Comparison of ENCODE assay signal across 1 cellular context in the genomic region with DNA sequence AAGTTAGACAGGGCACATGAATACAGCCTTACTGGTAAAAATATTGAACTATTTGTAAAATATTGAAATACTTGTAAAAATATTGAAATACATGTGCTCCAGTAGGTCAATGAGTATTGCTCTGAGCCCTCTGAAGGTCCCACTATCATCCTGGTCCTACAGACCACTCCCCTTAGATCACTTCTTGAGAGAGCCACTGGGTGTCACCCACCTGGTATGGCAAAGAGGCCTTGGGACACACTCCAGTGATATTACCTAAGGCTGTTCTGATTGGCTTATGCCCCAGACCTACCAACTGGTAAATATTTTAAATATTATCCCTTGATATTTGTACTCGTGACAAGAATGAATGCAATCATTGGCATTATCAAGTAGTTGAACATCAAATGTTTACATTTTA.
TF ChIP-seq lines count a peak whose summit lies in the region.

No MANE protein-coding gene starts in this region.

TF ChIP-seq in WTC11, 78 proteins besides CTCF, POLR2A, EP300 and RAD21 (continued from another document):
- TF ChIP-seq, protein P1, sequence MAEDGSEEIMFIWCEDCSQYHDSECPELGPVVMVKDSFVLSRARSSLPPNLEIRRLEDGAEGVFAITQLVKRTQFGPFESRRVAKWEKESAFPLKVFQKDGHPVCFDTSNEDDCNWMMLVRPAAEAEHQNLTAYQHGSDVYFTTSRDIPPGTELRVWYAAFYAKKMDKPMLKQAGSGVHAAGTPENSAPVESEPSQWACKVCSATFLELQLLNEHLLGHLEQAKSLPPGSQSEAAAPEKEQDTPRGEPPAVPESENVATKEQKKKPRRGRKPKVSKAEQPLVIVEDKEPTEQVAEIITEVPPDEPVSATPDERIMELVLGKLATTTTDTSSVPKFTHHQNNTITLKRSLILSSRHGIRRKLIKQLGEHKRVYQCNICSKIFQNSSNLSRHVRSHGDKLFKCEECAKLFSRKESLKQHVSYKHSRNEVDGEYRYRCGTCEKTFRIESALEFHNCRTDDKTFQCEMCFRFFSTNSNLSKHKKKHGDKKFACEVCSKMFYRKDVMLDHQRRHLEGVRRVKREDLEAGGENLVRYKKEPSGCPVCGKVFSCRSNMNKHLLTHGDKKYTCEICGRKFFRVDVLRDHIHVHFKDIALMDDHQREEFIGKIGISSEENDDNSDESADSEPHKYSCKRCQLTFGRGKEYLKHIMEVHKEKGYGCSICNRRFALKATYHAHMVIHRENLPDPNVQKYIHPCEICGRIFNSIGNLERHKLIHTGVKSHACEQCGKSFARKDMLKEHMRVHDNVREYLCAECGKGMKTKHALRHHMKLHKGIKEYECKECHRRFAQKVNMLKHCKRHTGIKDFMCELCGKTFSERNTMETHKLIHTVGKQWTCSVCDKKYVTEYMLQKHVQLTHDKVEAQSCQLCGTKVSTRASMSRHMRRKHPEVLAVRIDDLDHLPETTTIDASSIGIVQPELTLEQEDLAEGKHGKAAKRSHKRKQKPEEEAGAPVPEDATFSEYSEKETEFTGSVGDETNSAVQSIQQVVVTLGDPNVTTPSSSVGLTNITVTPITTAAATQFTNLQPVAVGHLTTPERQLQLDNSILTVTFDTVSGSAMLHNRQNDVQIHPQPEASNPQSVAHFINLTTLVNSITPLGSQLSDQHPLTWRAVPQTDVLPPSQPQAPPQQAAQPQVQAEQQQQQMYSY (CRISPR knock-in tag; IDR thresholded peaks at IDR 0.05) = no peak
- TF ChIP-seq, protein P2, sequence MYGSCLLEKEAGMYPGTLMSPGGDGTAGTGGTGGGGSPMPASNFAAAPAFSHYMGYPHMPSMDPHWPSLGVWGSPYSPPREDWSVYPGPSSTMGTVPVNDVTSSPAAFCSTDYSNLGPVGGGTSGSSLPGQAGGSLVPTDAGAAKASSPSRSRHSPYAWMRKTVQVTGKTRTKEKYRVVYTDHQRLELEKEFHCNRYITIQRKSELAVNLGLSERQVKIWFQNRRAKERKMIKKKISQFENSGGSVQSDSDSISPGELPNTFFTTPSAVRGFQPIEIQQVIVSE (CRISPR knock-in tag; IDR thresholded peaks at IDR 0.05; ENCODE audit: borderline replicate concordance) = no peak
- TF ChIP-seq FOXK1 (CRISPR knock-in tag; IDR thresholded peaks at IDR 0.05) (no peak), ZNF396 (CRISPR knock-in tag; IDR thresholded peaks at IDR 0.05; ENCODE audit: borderline replicate concordance) (no peak), PRRX2 (CRISPR knock-in tag; IDR thresholded peaks at IDR 0.05) (no peak)
- TF ChIP-seq, protein P3, sequence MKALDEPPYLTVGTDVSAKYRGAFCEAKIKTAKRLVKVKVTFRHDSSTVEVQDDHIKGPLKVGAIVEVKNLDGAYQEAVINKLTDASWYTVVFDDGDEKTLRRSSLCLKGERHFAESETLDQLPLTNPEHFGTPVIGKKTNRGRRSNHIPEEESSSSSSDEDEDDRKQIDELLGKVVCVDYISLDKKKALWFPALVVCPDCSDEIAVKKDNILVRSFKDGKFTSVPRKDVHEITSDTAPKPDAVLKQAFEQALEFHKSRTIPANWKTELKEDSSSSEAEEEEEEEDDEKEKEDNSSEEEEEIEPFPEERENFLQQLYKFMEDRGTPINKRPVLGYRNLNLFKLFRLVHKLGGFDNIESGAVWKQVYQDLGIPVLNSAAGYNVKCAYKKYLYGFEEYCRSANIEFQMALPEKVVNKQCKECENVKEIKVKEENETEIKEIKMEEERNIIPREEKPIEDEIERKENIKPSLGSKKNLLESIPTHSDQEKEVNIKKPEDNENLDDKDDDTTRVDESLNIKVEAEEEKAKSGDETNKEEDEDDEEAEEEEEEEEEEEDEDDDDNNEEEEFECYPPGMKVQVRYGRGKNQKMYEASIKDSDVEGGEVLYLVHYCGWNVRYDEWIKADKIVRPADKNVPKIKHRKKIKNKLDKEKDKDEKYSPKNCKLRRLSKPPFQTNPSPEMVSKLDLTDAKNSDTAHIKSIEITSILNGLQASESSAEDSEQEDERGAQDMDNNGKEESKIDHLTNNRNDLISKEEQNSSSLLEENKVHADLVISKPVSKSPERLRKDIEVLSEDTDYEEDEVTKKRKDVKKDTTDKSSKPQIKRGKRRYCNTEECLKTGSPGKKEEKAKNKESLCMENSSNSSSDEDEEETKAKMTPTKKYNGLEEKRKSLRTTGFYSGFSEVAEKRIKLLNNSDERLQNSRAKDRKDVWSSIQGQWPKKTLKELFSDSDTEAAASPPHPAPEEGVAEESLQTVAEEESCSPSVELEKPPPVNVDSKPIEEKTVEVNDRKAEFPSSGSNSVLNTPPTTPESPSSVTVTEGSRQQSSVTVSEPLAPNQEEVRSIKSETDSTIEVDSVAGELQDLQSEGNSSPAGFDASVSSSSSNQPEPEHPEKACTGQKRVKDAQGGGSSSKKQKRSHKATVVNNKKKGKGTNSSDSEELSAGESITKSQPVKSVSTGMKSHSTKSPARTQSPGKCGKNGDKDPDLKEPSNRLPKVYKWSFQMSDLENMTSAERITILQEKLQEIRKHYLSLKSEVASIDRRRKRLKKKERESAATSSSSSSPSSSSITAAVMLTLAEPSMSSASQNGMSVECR (CRISPR knock-in tag; IDR thresholded peaks at IDR 0.05; ENCODE audit: borderline replicate concordance) = no peak
